In genomic region chr16:66703359-66704215, GRCh38 we compare ENCODE assay signal across 15 cellular contexts. TPM values are rescaled to one million over a fixed set of nuclear protein-coding genes. Genes with fewer than 3 reads are reported as not detected.
DNase-seq lines count a peak whose midpoint lies in the region; ATAC-seq, FAIRE-seq and TF ChIP-seq lines count a peak whose summit lies in the region.
"Had no signal": no experiment of that assay in that cellular context is flagged by ENCODE, and none has a peak within 500 bp of the region (broad histone marks: within the 10 kb centered on the region; RNA-seq: fewer than 3 reads in every experiment).

No MANE protein-coding gene starts in this region.

- intact Hi-C loops in Right ventricle myocardium superior (cut with DNase I), result no loop called here
- intact Hi-C loops in mammary epithelial cell (cut with micrococcal nuclease), result no loop called here
- intact Hi-C loops in HepG2 (cut with micrococcal nuclease; ENCODE audit: unreplicated experiment), result no loop called here
- intact Hi-C loops in aorta (cut with DNase I), result no loop called here

- no peak for FAIRE-seq in HepG2 (lab: Jason Lieb, UNC)

- H4K20me1 ChIP-seq in mammary epithelial cell (ENCODE audit: insufficient read depth, low read length), result no peaks in the 10 kb centered on the region
- no peaks in the 10 kb centered on the region for H4K20me1 ChIP-seq in HepG2 (ENCODE audit: insufficient read depth, low read length)

- H3K4me2 ChIP-seq in mammary epithelial cell (ENCODE audit: insufficient read depth, low read depth, low read length) (no peak overlapping the region), HepG2 (ENCODE audit: low read depth, low read length) (no peak overlapping the region)

- H3K9ac ChIP-seq in mammary epithelial cell (ENCODE audit: insufficient read depth, low read length), result no peak overlapping the region
- H3K9ac ChIP-seq in HepG2 (ENCODE audit: insufficient read depth, low read depth, low read length), result no peak overlapping the region

- TF ChIP-seq POLR2A in HepG2 (IDR thresholded peaks at IDR 0.05; ENCODE audit: insufficient read depth in 1 of 2, low read depth in 2 of 2, low read length in 2 of 2), result no peak

- H3K79me2 ChIP-seq in mammary epithelial cell (ENCODE audit: insufficient read depth, low read length), result no peaks in the 10 kb centered on the region
- no peaks in the 10 kb centered on the region for H3K79me2 ChIP-seq in HepG2 (ENCODE audit: insufficient read depth, low read length)

- no peaks in the 10 kb centered on the region for H3K9me3 ChIP-seq in right atrium auricular region
- H3K9me3 ChIP-seq in mammary epithelial cell (replicated peaks; ENCODE audit: insufficient read depth, low read length), result no peaks in the 10 kb centered on the region
- no peaks in the 10 kb centered on the region for H3K9me3 ChIP-seq in HepG2 (ENCODE audit: low read length)
- no peaks in the 10 kb centered on the region for H3K9me3 ChIP-seq in aorta (ENCODE audit: control insufficient read depth, low read length)
- H3K9me3 ChIP-seq: body of pancreas had no signal

- dilution Hi-C loops in mammary epithelial cell (cut with HindIII; ENCODE audit: low sequenced_read_pairs), result no loop called here

- ATAC-seq in Right ventricle myocardium superior (ENCODE audit: poor library complexity), result peak; percentile 49
- ATAC-seq in HepG2, result peak; percentile 51
- ATAC-seq in aorta (ENCODE audit: low FRiP score), result peak; percentile 63
- no peak for ATAC-seq in GM18867 (IDR thresholded peaks at IDR 0.05; ENCODE audit: unreplicated experiment)
- ATAC-seq: body of pancreas had no signal

- POLR2A ChIA-PET in HepG2 (lab: Yijun Ruan, JAX), result no interaction called here

- TF ChIP-seq RAD21 in HepG2 (CRISPR knock-in tag; IDR thresholded peaks at IDR 0.05), result no peak

- TF ChIP-seq EP300 in HepG2 (IDR thresholded peaks at IDR 0.05; ENCODE audit: low read depth in 2 of 2, low read length in 2 of 2) (no peak), HepG2 (CRISPR knock-in tag; IDR thresholded peaks at IDR 0.05; ENCODE audit: borderline replicate concordance) (no peak)

- in situ Hi-C loops in mammary epithelial cell (cut with MboI; ENCODE audit: low sequenced_read_pairs in 2 of 2), result no loop called here
- in situ Hi-C loops in HepG2 (cut with HindIII; ENCODE audit: extremely low pct_ligation_motif_present, low pct_unique_long_range_greater_than_20kb), result no loop called here
- in situ Hi-C loops in GM13976 (cut with MboI; ENCODE audit: low sequenced_read_pairs, unreplicated experiment), result no loop called here

- H3K4me3 ChIP-seq in right atrium auricular region (no peak overlapping the region), mammary epithelial cell (replicated peaks in 1 of 3; ENCODE audit: insufficient read depth in 1 of 3, low read depth in 2 of 3, low read length in 3 of 3) (no peak overlapping the region), HepG2 (replicated peaks in 1 of 3; ENCODE audit: insufficient read depth in 1 of 3, low read depth in 2 of 3, low read length in 3 of 3) (no peak overlapping the region), aorta (ENCODE audit: low read length in 2 of 2) (no peak overlapping the region)
- H3K4me3 ChIP-seq: body of pancreas had no signal

- H3K4me1 ChIP-seq in right atrium auricular region (peaks cover 0 to 24% of the 10 kb centered on the region in 2 donors), mammary epithelial cell (ENCODE audit: insufficient read depth, low read length) (peaks cover 7% of the 10 kb centered on the region), HepG2 (ENCODE audit: insufficient read depth, low read length) (0 out of 2 replicates have a peak, but pooled peaks cover 7% of the 10 kb centered on the region), aorta (ENCODE audit: control insufficient read depth in 1 of 2, insufficient read depth in 2 of 2, low read length in 2 of 2) (peaks cover 3 to 4% of the 10 kb centered on the region in 2 donors)
- H3K4me1 ChIP-seq: body of pancreas had no signal

- no peak overlapping the region for H2AFZ ChIP-seq in mammary epithelial cell (ENCODE audit: low read depth, low read length)
- no peak overlapping the region for H2AFZ ChIP-seq in HepG2 (ENCODE audit: low read length)

- TF ChIP-seq CTCF in right atrium auricular region (IDR thresholded peaks at IDR 0.05) (no peak), mammary epithelial cell (conservative IDR thresholded peaks at IDR 0.05 in 1 of 2, IDR thresholded peaks at IDR 0.05 in 1 of 2; ENCODE audit: extremely low read depth in 1 of 2, insufficient read depth in 1 of 2, low read depth in 1 of 2, low read length in 2 of 2) (no peak), HepG2 (CRISPR knock-in tag; IDR thresholded peaks at IDR 0.05) (no peak), GM13976 (IDR thresholded peaks at IDR 0.05; ENCODE audit: borderline replicate concordance, control extremely low read depth, extremely low read depth, insufficient read depth, missing control alignments) (no peak)

- peak overlapping the region in 1 of 2 donors; percentile 41 for H3K27ac ChIP-seq in right atrium auricular region
- H3K27ac ChIP-seq in mammary epithelial cell (ENCODE audit: insufficient read depth, low read depth, low read length), result no peak overlapping the region
- no peak overlapping the region for H3K27ac ChIP-seq in HepG2 (ENCODE audit: extremely low read length, insufficient read depth, low read length)
- H3K27ac ChIP-seq in aorta (ENCODE audit: low read depth in 1 of 2, low read length in 2 of 2), result peak overlapping the region in 1 of 2 donors; percentile 48
- H3K27ac ChIP-seq: body of pancreas had no signal

- H3K36me3 ChIP-seq in right atrium auricular region, result no peaks in the 10 kb centered on the region
- H3K36me3 ChIP-seq in mammary epithelial cell (ENCODE audit: insufficient read depth, low read length), result no peaks in the 10 kb centered on the region
- H3K36me3 ChIP-seq in HepG2 (replicated peaks in 1 of 2; ENCODE audit: control insufficient read depth in 1 of 2, insufficient read depth in 2 of 2, low read length in 2 of 2), result no peaks in the 10 kb centered on the region
- no peaks in the 10 kb centered on the region for H3K36me3 ChIP-seq in aorta (ENCODE audit: control insufficient read depth in 1 of 2, insufficient read depth in 2 of 2, low read length in 1 of 2)

- WGBS in mammary epithelial cell (ENCODE audit: low coverage, missing lambda C conversion rate), result 62% methylated on average over 9 of the region's 10 CpGs
- WGBS in HepG2 (ENCODE audit: low lambda C conversion rate), result 41% methylated on average over 9 of the region's 10 CpGs
- 20 to 21% methylated on average over 10 of the region's 10 CpGs for WGBS in aorta, 2 donors

- no peaks in the 10 kb centered on the region for H3K27me3 ChIP-seq in right atrium auricular region
- H3K27me3 ChIP-seq in mammary epithelial cell (ENCODE audit: insufficient read depth, low read length), result no peaks in the 10 kb centered on the region
- H3K27me3 ChIP-seq in HepG2 (ENCODE audit: control insufficient read depth in 1 of 2, insufficient read depth in 2 of 2, low read length in 2 of 2), result peaks cover 0 to 24% of the 10 kb centered on the region in 2 experiments; a peak in 2 of 5 replicates
- no peaks in the 10 kb centered on the region for H3K27me3 ChIP-seq in aorta (ENCODE audit: control insufficient read depth in 1 of 2, insufficient read depth in 2 of 2, low read length in 1 of 2)
- H3K27me3 ChIP-seq: body of pancreas had no signal

- CTCF ChIA-PET in mammary epithelial cell (lab: Charles Lee; ENCODE audit: low non-redundant PET), result no interaction called here
- CTCF ChIA-PET in HepG2 (lab: Yijun Ruan, JAX; ENCODE audit: low intra/inter-chr PET ratio, low total read pairs), result no interaction called here

- DNase-seq in Right ventricle myocardium superior (no peak), right atrium auricular region (ENCODE audit: low spot score) (no peak), mammary epithelial cell (peak; percentile 35), HepG2 (ENCODE audit: low spot score) (no peak), aorta (no peak), GM13976 (ENCODE audit: low spot score) (no peak), activated T-cell treated with anti-CD3 and anti-CD28 coated beads for 4 hours (no peak)
- DNase-seq: activated CD4-positive, alpha-beta T cell treated with anti-CD3 and anti-CD28 coated beads for 48 hours; body of pancreas; DMS79; IMR-90; naive B cell; NCI-H2029; NK-92 treated with Interleukin-12 subunit alpha and Interleukin-12 subunit beta, amount 100 ng/mL, for 24 hours had no signal

- no TSS peak for BruUV-seq in mammary epithelial cell (replicated peaks; lab: Mats Ljungman, UMichigan)
- no TSS peak for BruUV-seq in HepG2 (replicated peaks; lab: Mats Ljungman, UMichigan)

RNA-seq across cellular contexts. Expression of gene CMTM4, which starts 7.0 kb away (rescaled TPM):
- 10.1 TPM for total RNA-seq in Right ventricle myocardium superior
- total RNA-seq in right atrium auricular region, result 10 to 100 TPM in 1 of 2 donors, 1 to 10 TPM in 1; 7.5 to 15.2 TPM
- total RNA-seq in mammary epithelial cell, result 10 to 100 TPM; 24.0 to 81.7 TPM
- 17.0 TPM for polyA plus RNA-seq in mammary epithelial cell
- 61.0 TPM for polyA minus RNA-seq in mammary epithelial cell
- 32.0 and 44.1 TPM in 2 replicates for total RNA-seq in HepG2 (2016; rRNA removed; fragmentation: Illumina TruSeq; extraction: Trizol)
- 10.6 and 12.8 TPM in 2 replicates for total RNA-seq in HepG2 (2016; cell fraction: cytosol; rRNA removed; fragmentation: Illumina TruSeq; extraction: Trizol; ENCODE audit: low read depth)
- total RNA-seq in HepG2 (2016; cell fraction: insoluble cytoplasmic fraction; rRNA removed; fragmentation: Illumina TruSeq; extraction: Trizol), result 32.2 and 42.2 TPM in 2 replicates
- total RNA-seq in HepG2 (2016; cell fraction: membrane; rRNA removed; fragmentation: Illumina TruSeq; extraction: Trizol), result 27.4 and 28.5 TPM in 2 replicates
- total RNA-seq in HepG2 (2016; cell fraction: nucleus; rRNA removed; fragmentation: Illumina TruSeq; extraction: Trizol), result 32.4 and 32.8 TPM in 2 replicates
- polyA plus RNA-seq in HepG2 (2011; rRNA removed), result 36.3 and 41.3 TPM in 2 replicates
- 38.1 and 43.4 TPM in 2 replicates for polyA plus RNA-seq in HepG2 (2011; cell fraction: cytosol; rRNA removed)
- polyA plus RNA-seq in HepG2 (2011; cell fraction: nucleus; rRNA removed), result 45.0 and 48.2 TPM in 2 replicates
- polyA plus RNA-seq in HepG2 (2012), result 30.6 and 31.6 TPM in 2 replicates
- 3.9 and 4.5 TPM in 2 replicates for polyA plus RNA-seq in HepG2 (2016; cell fraction: cytosol; fragmentation: Illumina TruSeq; extraction: Trizol; ENCODE audit: low read depth)
- 29.5 and 30.3 TPM in 2 replicates for polyA plus RNA-seq in HepG2 (2016; cell fraction: insoluble cytoplasmic fraction; fragmentation: Illumina TruSeq; extraction: Trizol; ENCODE audit: low read depth)
- polyA plus RNA-seq in HepG2 (2016; cell fraction: membrane; fragmentation: Illumina TruSeq; extraction: Trizol; ENCODE audit: low read depth), result 10.0 and 11.3 TPM in 2 replicates
- polyA plus RNA-seq in HepG2 (2016; cell fraction: nucleus; fragmentation: Illumina TruSeq; extraction: Trizol; ENCODE audit: insufficient read depth, low read depth), result 32.1 and 32.5 TPM in 2 replicates
- 61.0 and 116 TPM in 2 replicates for polyA minus RNA-seq in HepG2 (2011; rRNA and poly(A)+ RNA removed; ENCODE audit: low replicate concordance)
- polyA minus RNA-seq in HepG2 (2011; cell fraction: cytosol; rRNA and poly(A)+ RNA removed), result 47.2 and 48.9 TPM in 2 replicates
- 31.5 and 35.9 TPM in 2 replicates for polyA minus RNA-seq in HepG2 (2011; cell fraction: nucleus; rRNA and poly(A)+ RNA removed)
- total RNA-seq in aorta, result 10 to 100 TPM; 16.5 to 24.9 TPM
- 10 to 100 TPM in 1 of 2 donors, 1 to 10 TPM in 1; 8.9 to 10.4 TPM for polyA plus RNA-seq in aorta

RNA-seq across cellular contexts. Expression of gene DYNC1LI2, which starts 47.8 kb away (rescaled TPM):
- total RNA-seq in Right ventricle myocardium superior, result 66.9 TPM
- total RNA-seq in right atrium auricular region, result 10 to 100 TPM; 76.9 to 89.6 TPM
- 100 to 1,000 TPM in 1 of 2 donors, 10 to 100 TPM in 1; 90.8 to 127 TPM for total RNA-seq in mammary epithelial cell
- 55.4 TPM for polyA plus RNA-seq in mammary epithelial cell
- polyA minus RNA-seq in mammary epithelial cell, result 70.1 TPM
- total RNA-seq in HepG2 (2016; rRNA removed; fragmentation: Illumina TruSeq; extraction: Trizol), result 107 and 135 TPM in 2 replicates
- 18.2 and 20.0 TPM in 2 replicates for total RNA-seq in HepG2 (2016; cell fraction: cytosol; rRNA removed; fragmentation: Illumina TruSeq; extraction: Trizol; ENCODE audit: low read depth)
- total RNA-seq in HepG2 (2016; cell fraction: insoluble cytoplasmic fraction; rRNA removed; fragmentation: Illumina TruSeq; extraction: Trizol), result 109 and 139 TPM in 2 replicates
- 25.6 and 31.6 TPM in 2 replicates for total RNA-seq in HepG2 (2016; cell fraction: membrane; rRNA removed; fragmentation: Illumina TruSeq; extraction: Trizol)
- 194 and 230 TPM in 2 replicates for total RNA-seq in HepG2 (2016; cell fraction: nucleus; rRNA removed; fragmentation: Illumina TruSeq; extraction: Trizol)
- polyA plus RNA-seq in HepG2 (2011; rRNA removed), result 65.5 and 67.7 TPM in 2 replicates
- polyA plus RNA-seq in HepG2 (2011; cell fraction: cytosol; rRNA removed), result 30.2 and 40.7 TPM in 2 replicates
- 210 and 219 TPM in 2 replicates for polyA plus RNA-seq in HepG2 (2011; cell fraction: nucleus; rRNA removed)
- polyA plus RNA-seq in HepG2 (2012), result 57.1 and 65.5 TPM in 2 replicates
- polyA plus RNA-seq in HepG2 (2016; cell fraction: cytosol; fragmentation: Illumina TruSeq; extraction: Trizol; ENCODE audit: low read depth), result 3.3 and 3.7 TPM in 2 replicates
- polyA plus RNA-seq in HepG2 (2016; cell fraction: insoluble cytoplasmic fraction; fragmentation: Illumina TruSeq; extraction: Trizol; ENCODE audit: low read depth), result 68.8 and 69.0 TPM in 2 replicates
- polyA plus RNA-seq in HepG2 (2016; cell fraction: membrane; fragmentation: Illumina TruSeq; extraction: Trizol; ENCODE audit: low read depth), result 9.8 and 12.1 TPM in 2 replicates
- polyA plus RNA-seq in HepG2 (2016; cell fraction: nucleus; fragmentation: Illumina TruSeq; extraction: Trizol; ENCODE audit: insufficient read depth, low read depth), result 329 and 373 TPM in 2 replicates
- polyA minus RNA-seq in HepG2 (2011; rRNA and poly(A)+ RNA removed; ENCODE audit: low replicate concordance), result 51.3 and 78.2 TPM in 2 replicates
- polyA minus RNA-seq in HepG2 (2011; cell fraction: cytosol; rRNA and poly(A)+ RNA removed), result 27.4 and 28.7 TPM in 2 replicates
- polyA minus RNA-seq in HepG2 (2011; cell fraction: nucleus; rRNA and poly(A)+ RNA removed), result 169 and 176 TPM in 2 replicates
- total RNA-seq in aorta, result 100 to 1,000 TPM; 166 to 169 TPM
- 100 to 1,000 TPM in 1 of 2 donors, 10 to 100 TPM in 1; 78.3 to 121 TPM for polyA plus RNA-seq in aorta
